Comparison of ENCODE assay signal across 24 cellular contexts in the genomic region with DNA sequence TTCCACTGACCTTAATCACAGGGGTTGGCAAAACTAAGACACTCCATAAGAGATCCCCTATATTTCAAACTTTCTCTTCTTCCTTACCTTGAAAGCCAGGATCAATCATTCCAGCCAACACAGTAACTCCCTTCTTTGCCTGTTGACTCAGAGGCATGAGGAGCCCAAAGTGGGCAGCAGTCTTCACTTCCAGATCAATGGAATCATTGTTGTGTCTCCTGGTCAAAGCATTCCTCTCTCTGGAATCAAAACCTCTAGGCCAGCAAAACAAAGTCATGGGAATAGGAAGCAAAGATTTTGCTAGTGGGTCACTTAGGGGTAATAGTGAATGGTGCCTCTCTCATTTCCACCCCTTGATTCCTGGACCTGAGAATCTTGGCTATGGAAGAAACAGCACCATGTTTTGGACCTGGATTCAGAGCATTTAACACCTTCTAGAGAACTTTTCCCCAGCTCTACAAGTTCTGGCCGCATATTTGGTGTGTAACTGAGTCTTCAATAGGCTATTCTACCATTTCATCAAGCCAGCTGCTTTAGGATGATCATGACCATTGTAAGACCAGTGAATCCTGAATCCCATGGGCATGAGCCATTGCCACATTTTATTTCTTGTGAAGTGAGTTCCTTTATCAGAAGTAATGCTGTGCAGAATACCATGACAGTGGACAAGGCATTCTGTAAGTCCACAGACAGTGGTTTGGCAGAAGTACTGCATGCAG.
A peak's percentile ranks its signal among the peaks of the same experiment; 100 is the strongest.
DNase-seq lines count a peak whose midpoint lies in the region; ATAC-seq, FAIRE-seq and TF ChIP-seq lines count a peak whose summit lies in the region.
"Had no signal": no experiment of that assay in that cellular context is flagged by ENCODE, and none has a peak within 500 bp of the region (broad histone marks: within the 10 kb centered on the region; RNA-seq: fewer than 3 reads in every experiment).

No MANE protein-coding gene starts in this region.

- H3K27me3 ChIP-seq in mammary epithelial cell (ENCODE audit: insufficient read depth, low read length), result no peaks in the 10 kb centered on the region
- H3K27me3 ChIP-seq in breast epithelium, result no peaks in the 10 kb centered on the region
- no peaks in the 10 kb centered on the region for H3K27me3 ChIP-seq in keratinocyte (ENCODE audit: control insufficient read depth, extremely low read depth, insufficient read depth, low read length)
- H3K27me3 ChIP-seq: SJSA1 had no signal

- no peaks in the 10 kb centered on the region for H3K36me3 ChIP-seq in mammary epithelial cell (ENCODE audit: insufficient read depth, low read length)
- no peaks in the 10 kb centered on the region for H3K36me3 ChIP-seq in breast epithelium
- no peaks in the 10 kb centered on the region for H3K36me3 ChIP-seq in keratinocyte (ENCODE audit: control insufficient read depth in 2 of 2, extremely low read depth in 1 of 2, insufficient read depth in 2 of 2, low read length in 2 of 2)
- H3K36me3 ChIP-seq: SJSA1 had no signal

- no TSS peak for BruUV-seq in mammary epithelial cell (replicated peaks; lab: Mats Ljungman, UMichigan)

- in situ Hi-C loops in mammary epithelial cell (cut with MboI; ENCODE audit: low sequenced_read_pairs in 2 of 2), result no loop called here

- WGBS in mammary epithelial cell (ENCODE audit: low coverage, missing lambda C conversion rate), result 25% methylated on average over 1 of the region's 1 CpG

- H3K27ac ChIP-seq in mammary epithelial cell (ENCODE audit: insufficient read depth, low read depth, low read length) (peak overlapping the region; percentile 39), breast epithelium (no peak overlapping the region), keratinocyte (ENCODE audit: control insufficient read depth, insufficient read depth, low read length) (no peak overlapping the region)
- H3K27ac ChIP-seq: 22Rv1, C4-2B, SJSA1 had no signal

- CTCF ChIA-PET in mammary epithelial cell (lab: Charles Lee; ENCODE audit: low non-redundant PET), result no interaction called here
- CTCF ChIA-PET in activated CD8-positive, alpha-beta T cell treated with anti-CD3 and anti-CD28 coated beads, Interleukin-2, amount 10 ng/mL, durations not matched to agents 7 days and 5 days (lab: Charles Lee), result no interaction called here

- H3K4me1 ChIP-seq in mammary epithelial cell (ENCODE audit: insufficient read depth, low read length) (peaks cover 45% of the 10 kb centered on the region), breast epithelium (no peaks in the 10 kb centered on the region), keratinocyte (ENCODE audit: control insufficient read depth, extremely low read depth, insufficient read depth, low read length) (peaks cover 27% of the 10 kb centered on the region)

- H2AFZ ChIP-seq in mammary epithelial cell (ENCODE audit: low read depth, low read length) (peak overlapping the region; percentile 66), keratinocyte (ENCODE audit: control insufficient read depth, low read length) (no peak overlapping the region)

- H3K4me3 ChIP-seq in mammary epithelial cell (replicated peaks in 1 of 3; ENCODE audit: insufficient read depth in 1 of 3, low read depth in 2 of 3, low read length in 3 of 3) (no peak overlapping the region), breast epithelium (no peak overlapping the region), keratinocyte (ENCODE audit: control insufficient read depth in 2 of 3, extremely low read depth in 1 of 3, insufficient read depth in 2 of 3, low read depth in 1 of 3, low read length in 3 of 3) (no peak overlapping the region)
- H3K4me3 ChIP-seq: SJSA1 had no signal

- H3K36me3 Mint-ChIP-seq in activated CD8-positive, alpha-beta T cell treated with anti-CD3 and anti-CD28 coated beads, Interleukin-2, amount 10 ng/mL, durations not matched to agents 7 days and 5 days (ENCODE audit: low read depth), result no peaks in the 10 kb centered on the region
- H3K36me3 Mint-ChIP-seq: CD8-positive, alpha-beta memory T cell had no signal

- no peaks in the 10 kb centered on the region for H3K4me1 Mint-ChIP-seq in activated CD8-positive, alpha-beta T cell treated with anti-CD3 and anti-CD28 coated beads, Interleukin-2, amount 10 ng/mL, durations not matched to agents 7 days and 5 days (ENCODE audit: low read depth)
- H3K4me1 Mint-ChIP-seq: CD8-positive, alpha-beta memory T cell; H9 had no signal

- intact Hi-C loops in mammary epithelial cell (cut with micrococcal nuclease), result loop anchor here (5.0 kb wide), 1 partner anchor 177 kb away; no protein-coding TSS in a partner anchor
- intact Hi-C loops in breast epithelium (cut with DNase I; ENCODE audit: low total_unique reads), result no loop called here

- H3K4me3 Mint-ChIP-seq in activated CD8-positive, alpha-beta T cell treated with anti-CD3 and anti-CD28 coated beads, Interleukin-2, amount 10 ng/mL, durations not matched to agents 7 days and 5 days, result no peak overlapping the region
- H3K4me3 Mint-ChIP-seq: CD8-positive, alpha-beta memory T cell; H9 had no signal

- ATAC-seq in activated CD8-positive, alpha-beta T cell treated with anti-CD3 and anti-CD28 coated beads, Interleukin-2, amount 10 ng/mL, durations not matched to agents 7 days and 5 days, result no peak
- no peak for ATAC-seq in GM19324 (IDR thresholded peaks at IDR 0.05; ENCODE audit: low FRiP score, unreplicated experiment)
- ATAC-seq: Right ventricle myocardium inferior had no signal

- H3K27ac Mint-ChIP-seq in activated CD8-positive, alpha-beta T cell treated with anti-CD3 and anti-CD28 coated beads, Interleukin-2, amount 10 ng/mL, durations not matched to agents 7 days and 5 days, result no peak overlapping the region
- H3K27ac Mint-ChIP-seq: CD8-positive, alpha-beta memory T cell; H9 had no signal

- H3K9me3 Mint-ChIP-seq in activated CD8-positive, alpha-beta T cell treated with anti-CD3 and anti-CD28 coated beads, Interleukin-2, amount 10 ng/mL, durations not matched to agents 7 days and 5 days (ENCODE audit: insufficient read depth), result no peaks in the 10 kb centered on the region
- H3K9me3 Mint-ChIP-seq: CD8-positive, alpha-beta memory T cell; H9 had no signal

- dilution Hi-C loops in mammary epithelial cell (cut with HindIII; ENCODE audit: low sequenced_read_pairs) (no loop called here), keratinocyte (cut with MboI; ENCODE audit: extremely low pct_ligation_motif_present, low sequenced_read_pairs) (no loop called here)

- no peaks in the 10 kb centered on the region for H3K9me1 ChIP-seq in keratinocyte (ENCODE audit: control insufficient read depth, extremely low read depth, insufficient read depth, low read length)

- H3K27me3 Mint-ChIP-seq in activated CD8-positive, alpha-beta T cell treated with anti-CD3 and anti-CD28 coated beads, Interleukin-2, amount 10 ng/mL, durations not matched to agents 7 days and 5 days (ENCODE audit: low read depth), result peaks cover 7% of the 10 kb centered on the region

- no peak for TF ChIP-seq POLR2A in breast epithelium (IDR thresholded peaks at IDR 0.05)

- FAIRE-seq in keratinocyte (lab: Jason Lieb, UNC) (peak; percentile 63), urothelium cell line (lab: Jason Lieb, UNC) (peak; percentile 17)
- FAIRE-seq: D721Med, GM19239, RCC 7860 had no signal

- no peak overlapping the region for H3K4me2 ChIP-seq in mammary epithelial cell (ENCODE audit: insufficient read depth, low read depth, low read length)
- peak overlapping the region; percentile 9 for H3K4me2 ChIP-seq in keratinocyte (ENCODE audit: control insufficient read depth, extremely low read depth, insufficient read depth, low read depth, low read length)

- H3K79me2 ChIP-seq in mammary epithelial cell (ENCODE audit: insufficient read depth, low read length), result no peaks in the 10 kb centered on the region
- H3K79me2 ChIP-seq in keratinocyte (ENCODE audit: control insufficient read depth, insufficient read depth, low read length), result no peaks in the 10 kb centered on the region

- no peaks in the 10 kb centered on the region for H3K9me3 ChIP-seq in mammary epithelial cell (replicated peaks; ENCODE audit: insufficient read depth, low read length)
- no peaks in the 10 kb centered on the region for H3K9me3 ChIP-seq in breast epithelium
- H3K9me3 ChIP-seq in keratinocyte (ENCODE audit: control insufficient read depth, low read depth, low read length), result no peaks in the 10 kb centered on the region
- H3K9me3 ChIP-seq: SJSA1 had no signal

- no peak overlapping the region for H3K9ac ChIP-seq in mammary epithelial cell (ENCODE audit: insufficient read depth, low read length)
- H3K9ac ChIP-seq in keratinocyte (ENCODE audit: control insufficient read depth, extremely low read depth, insufficient read depth, low read length), result no peak overlapping the region

- peak; percentile 74 for DNase-seq in mammary epithelial cell
- DNase-seq in breast epithelium (ENCODE audit: low spot score in 2 of 2), result no peak
- DNase-seq in SW480 (ENCODE audit: low spot score), result peak; percentile 33
- no peak for DNase-seq in keratinocyte (ENCODE audit: low read depth, low spot score)
- peak; percentile 37 for DNase-seq in urothelium cell line (ENCODE audit: low spot score)
- no peak for DNase-seq in A172 (ENCODE audit: low spot score)
- DNase-seq in activated CD8-positive, alpha-beta T cell treated with anti-CD3 and anti-CD28 coated beads, Interleukin-2, amount 10 ng/mL, durations not matched to agents 7 days and 5 days, result no peak
- DNase-seq: CD8-positive, alpha-beta memory T cell; DMS53; GF-D8; H9; Karpas-422; NCI-H187; NCI-H446 treated with DMSO at 0.1 percent for 48 hours; NCI-H526 treated with DMSO at 0.1 percent for 48 hours; OCI-M1 had no signal

- POLR2A ChIA-PET in activated CD8-positive, alpha-beta T cell treated with anti-CD3 and anti-CD28 coated beads, Interleukin-2, amount 10 ng/mL, durations not matched to agents 7 days and 5 days (lab: Charles Lee), result no interaction called here

- H4K20me1 ChIP-seq in mammary epithelial cell (ENCODE audit: insufficient read depth, low read length), result no peaks in the 10 kb centered on the region
- H4K20me1 ChIP-seq in keratinocyte (ENCODE audit: control insufficient read depth, extremely low read depth, insufficient read depth, low read length), result no peaks in the 10 kb centered on the region

- TF ChIP-seq CTCF in mammary epithelial cell (conservative IDR thresholded peaks at IDR 0.05 in 1 of 2, IDR thresholded peaks at IDR 0.05 in 1 of 2; ENCODE audit: extremely low read depth in 1 of 2, insufficient read depth in 1 of 2, low read depth in 1 of 2, low read length in 2 of 2), result no peak
- TF ChIP-seq CTCF in breast epithelium (IDR thresholded peaks at IDR 0.05), result no peak
- no peak for TF ChIP-seq CTCF in keratinocyte (optimal IDR thresholded peaks at IDR 0.05 in 1 of 3, IDR thresholded peaks at IDR 0.05 in 1 of 3, conservative IDR thresholded peaks at IDR 0.05 in 1 of 3; ENCODE audit: extremely low read depth in 1 of 3, insufficient read depth in 2 of 3, low read length in 3 of 3)

Comparison
In these comparisons a context has a peak if more than half of its experiments do, and no peak if none do; other contexts are left out.
1. DNase-seq: peak in mammary epithelial cell (single experiment), SW480 (single experiment) and urothelium cell line (single experiment); none in breast epithelium (0 of 2), keratinocyte (single experiment), A172 (single experiment) and activated CD8-positive, alpha-beta T cell treated with anti-CD3 and anti-CD28 coated beads, Interleukin-2, amount 10 ng/mL, durations not matched to agents 7 days and 5 days (single experiment).